Comparison of ENCODE assay signal across 1 cellular context in the genomic region with DNA sequence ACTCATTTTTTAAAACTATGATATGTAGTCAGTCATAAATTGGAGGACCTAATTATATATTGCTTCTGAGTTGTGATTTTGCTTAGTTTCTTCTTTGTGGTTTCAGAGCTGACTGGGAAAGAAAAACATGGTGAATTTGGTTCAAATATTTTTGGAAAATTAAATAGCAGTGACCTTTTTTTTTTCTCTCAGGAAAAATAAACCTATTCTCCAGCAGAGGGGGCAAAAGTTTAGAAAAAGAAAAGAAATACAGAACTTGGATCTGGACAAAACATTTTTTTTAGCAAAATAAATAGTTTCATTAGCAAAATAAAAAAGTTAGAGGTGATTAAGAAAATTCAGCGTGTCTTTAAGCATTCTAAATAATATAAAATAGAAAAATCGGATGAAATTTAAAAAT.
TF ChIP-seq lines count a peak whose summit lies in the region.

No MANE protein-coding gene starts in this region.

TF ChIP-seq in A549, 52 proteins besides CTCF, POLR2A, EP300 and RAD21 (continued from another document):
- TF ChIP-seq, protein P1, sequence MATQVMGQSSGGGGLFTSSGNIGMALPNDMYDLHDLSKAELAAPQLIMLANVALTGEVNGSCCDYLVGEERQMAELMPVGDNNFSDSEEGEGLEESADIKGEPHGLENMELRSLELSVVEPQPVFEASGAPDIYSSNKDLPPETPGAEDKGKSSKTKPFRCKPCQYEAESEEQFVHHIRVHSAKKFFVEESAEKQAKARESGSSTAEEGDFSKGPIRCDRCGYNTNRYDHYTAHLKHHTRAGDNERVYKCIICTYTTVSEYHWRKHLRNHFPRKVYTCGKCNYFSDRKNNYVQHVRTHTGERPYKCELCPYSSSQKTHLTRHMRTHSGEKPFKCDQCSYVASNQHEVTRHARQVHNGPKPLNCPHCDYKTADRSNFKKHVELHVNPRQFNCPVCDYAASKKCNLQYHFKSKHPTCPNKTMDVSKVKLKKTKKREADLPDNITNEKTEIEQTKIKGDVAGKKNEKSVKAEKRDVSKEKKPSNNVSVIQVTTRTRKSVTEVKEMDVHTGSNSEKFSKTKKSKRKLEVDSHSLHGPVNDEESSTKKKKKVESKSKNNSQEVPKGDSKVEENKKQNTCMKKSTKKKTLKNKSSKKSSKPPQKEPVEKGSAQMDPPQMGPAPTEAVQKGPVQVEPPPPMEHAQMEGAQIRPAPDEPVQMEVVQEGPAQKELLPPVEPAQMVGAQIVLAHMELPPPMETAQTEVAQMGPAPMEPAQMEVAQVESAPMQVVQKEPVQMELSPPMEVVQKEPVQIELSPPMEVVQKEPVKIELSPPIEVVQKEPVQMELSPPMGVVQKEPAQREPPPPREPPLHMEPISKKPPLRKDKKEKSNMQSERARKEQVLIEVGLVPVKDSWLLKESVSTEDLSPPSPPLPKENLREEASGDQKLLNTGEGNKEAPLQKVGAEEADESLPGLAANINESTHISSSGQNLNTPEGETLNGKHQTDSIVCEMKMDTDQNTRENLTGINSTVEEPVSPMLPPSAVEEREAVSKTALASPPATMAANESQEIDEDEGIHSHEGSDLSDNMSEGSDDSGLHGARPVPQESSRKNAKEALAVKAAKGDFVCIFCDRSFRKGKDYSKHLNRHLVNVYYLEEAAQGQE (IDR thresholded peaks at IDR 0.05), result no peak
- TF ChIP-seq MAZ (IDR thresholded peaks at IDR 0.05; ENCODE audit: borderline replicate concordance, low read depth, low read length), result no peak
- no peak for TF ChIP-seq NR3C1 (IDR thresholded peaks at IDR 0.05)
- no peak for TF ChIP-seq ZC3H11A (IDR thresholded peaks at IDR 0.05)
